In the genomic region with DNA sequence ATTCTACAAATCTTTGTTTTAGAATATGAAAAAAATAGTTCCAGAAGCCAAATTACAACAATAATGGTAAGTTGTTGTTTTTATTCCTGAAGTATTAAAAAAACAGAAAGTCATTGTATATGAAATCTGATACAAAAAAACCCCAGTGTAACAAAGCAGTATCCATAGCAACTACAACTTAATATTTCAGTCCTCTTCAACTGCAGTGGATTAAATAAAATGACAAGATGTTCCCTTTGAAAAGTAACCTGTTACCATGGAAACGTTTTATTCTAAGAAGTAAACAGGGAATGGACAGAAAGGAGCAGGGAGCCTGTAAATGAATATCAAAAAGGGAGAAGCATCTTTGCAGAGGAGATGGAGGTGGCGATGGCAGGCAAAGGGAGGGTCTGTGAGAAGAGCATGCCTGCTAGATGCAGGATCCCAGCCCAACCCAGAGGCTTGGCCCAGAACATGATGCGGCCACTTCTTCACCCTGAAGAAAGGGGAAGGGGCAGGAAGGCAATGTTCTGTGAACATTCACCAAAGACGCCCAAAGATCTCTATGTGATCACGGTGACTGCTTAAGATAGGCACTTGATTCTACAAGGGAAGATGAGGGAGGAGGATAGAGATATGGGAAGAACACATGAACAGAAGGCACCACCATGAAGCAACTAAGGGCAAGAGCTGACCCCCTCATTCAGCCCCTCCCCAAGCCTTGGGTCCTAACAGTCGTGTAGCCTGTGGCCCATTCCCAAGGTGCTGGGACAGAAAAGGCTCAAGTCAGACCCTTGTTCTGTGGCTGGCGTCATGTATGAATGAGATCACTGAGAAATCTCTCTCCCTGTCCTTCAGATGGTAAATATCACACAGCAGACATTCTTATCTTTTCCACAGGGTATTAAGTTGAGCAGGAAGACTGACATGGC, we compare ENCODE assay signal across 8 cellular contexts.
A peak's percentile ranks its signal among the peaks of the same experiment; 100 is the strongest.
DNase-seq lines count a peak whose midpoint lies in the region; ATAC-seq and TF ChIP-seq lines count a peak whose summit lies in the region.

No MANE protein-coding gene starts in this region.

- intact Hi-C loops in esophagus muscularis mucosa (cut with DNase I): no loop called here

- peaks cover 20 to 54% (median 28%) of the 10 kb centered on the region in 4 donors for H3K4me1 ChIP-seq in esophagus muscularis mucosa
- peaks cover 17% of the 10 kb centered on the region for H3K4me1 ChIP-seq in osteoblast (ENCODE audit: insufficient read depth, low read length)

- H4K20me1 ChIP-seq in osteoblast (ENCODE audit: insufficient read depth, low read length): no peaks in the 10 kb centered on the region

- peak overlapping the region; percentile 30 to 65 (median 51) for H3K27ac ChIP-seq in esophagus muscularis mucosa (replicated peaks in 1 of 4)
- H3K27ac ChIP-seq in osteoblast (ENCODE audit: low read depth, low read length): peak overlapping the region; percentile 63

- H3K36me3 ChIP-seq in esophagus muscularis mucosa (no peaks in the 10 kb centered on the region), osteoblast (ENCODE audit: insufficient read depth, low read length) (no peaks in the 10 kb centered on the region)

- H3K4me2 ChIP-seq in osteoblast (ENCODE audit: insufficient read depth, low read length): peak overlapping the region; percentile 21

- H3K9me3 ChIP-seq in esophagus muscularis mucosa (no peaks in the 10 kb centered on the region), osteoblast (ENCODE audit: low read depth, low read length) (no peaks in the 10 kb centered on the region)

- DNase-seq in EH (ENCODE audit: low read depth): peak; percentile 42
- peak; percentile 32 for DNase-seq in RPMI7951 (ENCODE audit: low read depth)
- no peak for DNase-seq in esophagus muscularis mucosa (ENCODE audit: extremely low spot score)
- no peak for DNase-seq in osteoblast (ENCODE audit: insufficient read length, low spot score, missing footprints)
- no peak for DNase-seq in NCI-H2107 treated with DMSO at 0.1 percent for 48 hours (lab: John Stamatoyannopoulos, UW; ENCODE audit: unreplicated experiment)
- DNase-seq in NCI-H345 treated with DMSO at 0.1 percent for 48 hours (lab: John Stamatoyannopoulos, UW; ENCODE audit: unreplicated experiment): no peak

- no peak overlapping the region for H2AFZ ChIP-seq in osteoblast (ENCODE audit: low read length)

- no peak for TF ChIP-seq CTCF in esophagus muscularis mucosa (IDR thresholded peaks at IDR 0.05)
- no peak for TF ChIP-seq CTCF in osteoblast (IDR thresholded peaks at IDR 0.05; ENCODE audit: extremely low read depth, low read depth, low read length)

- ATAC-seq in HG03439 (IDR thresholded peaks at IDR 0.05; ENCODE audit: unreplicated experiment) (no peak), GM18505 (IDR thresholded peaks at IDR 0.05; ENCODE audit: unreplicated experiment) (no peak)

- TF ChIP-seq POLR2A in esophagus muscularis mucosa (IDR thresholded peaks at IDR 0.05; ENCODE audit: low read depth) (no peak), GM18505 (IDR thresholded peaks at IDR 0.05; ENCODE audit: borderline replicate concordance, extremely low read depth, insufficient read depth, insufficient read length) (no peak)

- H3K4me3 ChIP-seq in esophagus muscularis mucosa: no peak overlapping the region
- no peak overlapping the region for H3K4me3 ChIP-seq in osteoblast (ENCODE audit: insufficient read depth, low read length)

- no peak for TF ChIP-seq EP300 in esophagus muscularis mucosa (IDR thresholded peaks at IDR 0.05)

- 74% methylated on average over 7 of the region's 7 CpGs for WGBS in esophagus muscularis mucosa

- no peaks in the 10 kb centered on the region for H3K27me3 ChIP-seq in esophagus muscularis mucosa
- H3K27me3 ChIP-seq in osteoblast (ENCODE audit: insufficient read depth, low read length): no peaks in the 10 kb centered on the region

- peaks cover 52% of the 10 kb centered on the region for H3K79me2 ChIP-seq in osteoblast (ENCODE audit: insufficient read depth, low read length)

Comparison
In these comparisons a context has a peak if more than half of its experiments do, and no peak if none do; other contexts are left out.
1. DNase-seq: peak in EH (single experiment) and RPMI7951 (single experiment); none in esophagus muscularis mucosa (single experiment), osteoblast (single experiment), NCI-H2107 treated with DMSO at 0.1 percent for 48 hours (single experiment) and NCI-H345 treated with DMSO at 0.1 percent for 48 hours (single experiment).